ENCODE assay signal across 8 cellular contexts in genomic region chr2:197310940-197311485, GRCh38. TPM values are rescaled to one million over a fixed set of nuclear protein-coding genes. Genes with fewer than 3 reads are reported as not detected.
DNase-seq lines count a peak whose midpoint lies in the region; ATAC-seq and TF ChIP-seq lines count a peak whose summit lies in the region.

No MANE protein-coding gene starts in this region.

- no peaks in the 10 kb centered on the region for H3K27me3 ChIP-seq in trophoblast cell (ENCODE audit: insufficient read depth, low read length)

- no peak overlapping the region for H3K23ac ChIP-seq in trophoblast cell (ENCODE audit: low read length)

- no peaks in the 10 kb centered on the region for H3K79me2 ChIP-seq in trophoblast cell (ENCODE audit: control insufficient read depth, insufficient read depth, low read length, poor library complexity)

- no peak overlapping the region for H3K4ac ChIP-seq in trophoblast cell (ENCODE audit: low read depth, low read length)

- peak overlapping the region; percentile 96 for H3K4me2 ChIP-seq in trophoblast cell (ENCODE audit: low read length)

- no peak overlapping the region for H3K27ac ChIP-seq in trophoblast cell (ENCODE audit: low read depth, low read length)

- peak overlapping the region; percentile 88 for H3K4me3 Mint-ChIP-seq in endothelial cell (ENCODE audit: unreplicated experiment)

- peaks cover 4% of the 10 kb centered on the region for H3K36me3 Mint-ChIP-seq in endothelial cell (ENCODE audit: low read depth, unreplicated experiment)

- no peak overlapping the region for H3K27ac Mint-ChIP-seq in endothelial cell (ENCODE audit: unreplicated experiment)

- no peak overlapping the region for H2BK12ac ChIP-seq in trophoblast cell (ENCODE audit: low read length)

- peak overlapping the region; percentile 25 for H2BK120ac ChIP-seq in trophoblast cell (ENCODE audit: insufficient read depth, low read length, poor library complexity)

- no peak overlapping the region for H2BK5ac ChIP-seq in trophoblast cell (ENCODE audit: low read depth, low read length, poor library complexity)

- H3K14ac ChIP-seq in trophoblast cell (ENCODE audit: low read length) = peak overlapping the region; percentile 60

- no peak overlapping the region for H2AK5ac ChIP-seq in trophoblast cell (ENCODE audit: low read length)

- H3K9me3 ChIP-seq in ES-I3 (ENCODE audit: control insufficient read depth, insufficient read depth, low read length) (no peaks in the 10 kb centered on the region), trophoblast cell (ENCODE audit: insufficient read depth, low read depth, low read length) (no peaks in the 10 kb centered on the region)

- peaks cover 6% of the 10 kb centered on the region for H3K79me1 ChIP-seq in trophoblast cell (ENCODE audit: low read length)

- H3K4me1 ChIP-seq in ES-I3 (ENCODE audit: insufficient read depth, low read length) = no peaks in the 10 kb centered on the region; the same call in 1 of the 2 replicates
- peaks cover 10 to 13% of the 10 kb centered on the region in 2 experiments for H3K4me1 ChIP-seq in trophoblast cell (ENCODE audit: control insufficient read depth in 1 of 2, insufficient read depth in 2 of 2, low read length in 2 of 2)

- no CpG with 5 or more reads among the region's 31 CpGs for WGBS in trophoblast cell (ENCODE audit: extremely low coverage, insufficient coverage, insufficient read length)

- peak overlapping the region; percentile 59 for H3K4me3 ChIP-seq in trophoblast cell (ENCODE audit: low read depth, low read length)

- ATAC-seq in GM21528 (IDR thresholded peaks at IDR 0.05; ENCODE audit: low FRiP score, unreplicated experiment) = no peak

- no peaks in the 10 kb centered on the region for H3K9me3 Mint-ChIP-seq in endothelial cell (ENCODE audit: unreplicated experiment)

- peak; percentile 45 for DNase-seq in NCI-H345 treated with DMSO at 0.1 percent for 48 hours (lab: John Stamatoyannopoulos, UW; ENCODE audit: unreplicated experiment)
- no peak for DNase-seq in endothelial cell (ENCODE audit: low spot score)
- DNase-seq in trophoblast cell = no peak
- no peak for DNase-seq in GM19240 (ENCODE audit: insufficient read length, low spot score)
- no peak for DNase-seq in SIG-M5 treated with dmso at 0.1 percent for 504 hours (lab: John Stamatoyannopoulos, UW; ENCODE audit: unreplicated experiment)
- no peak for DNase-seq in DMS 273 (lab: John Stamatoyannopoulos, UW; ENCODE audit: unreplicated experiment)

- TF ChIP-seq CTCF in endothelial cell (IDR thresholded peaks at IDR 0.05; ENCODE audit: unreplicated experiment) = no peak

- H3K9ac ChIP-seq in ES-I3 (ENCODE audit: low read depth, low read length) (peak overlapping the region; percentile 69), trophoblast cell (ENCODE audit: low read length) (peak overlapping the region; percentile 64)

- H3K18ac ChIP-seq in trophoblast cell (ENCODE audit: low read length) = peak overlapping the region; percentile 63

- peak overlapping the region; percentile 32 for H4K91ac ChIP-seq in trophoblast cell (ENCODE audit: low read depth, low read length)

- H4K12ac ChIP-seq in trophoblast cell (ENCODE audit: low read depth, low read length) = peak overlapping the region; percentile 7

- H3K4me1 Mint-ChIP-seq in endothelial cell (ENCODE audit: unreplicated experiment) = peaks cover 32% of the 10 kb centered on the region

- peaks cover 11% of the 10 kb centered on the region for H3K27me3 Mint-ChIP-seq in endothelial cell (ENCODE audit: unreplicated experiment)

- peak overlapping the region; percentile 17 for H2AFZ ChIP-seq in trophoblast cell (ENCODE audit: insufficient read depth, low read length, poor library complexity)

- H3K36me3 ChIP-seq in ES-I3 (ENCODE audit: insufficient read depth, low read length) (no peaks in the 10 kb centered on the region), trophoblast cell (ENCODE audit: control insufficient read depth in 1 of 2, insufficient read depth in 2 of 2, low read length in 2 of 2) (no peaks in the 10 kb centered on the region)

- H4K8ac ChIP-seq in trophoblast cell (ENCODE audit: low read depth, low read length) = no peak overlapping the region

RNA-seq across cellular contexts. Expression of gene ANKRD44, which starts 0.4 kb away (rescaled TPM):
- 8.1 TPM for total RNA-seq in endothelial cell (ENCODE audit: unreplicated experiment)
- 2.9 and 4.0 TPM in 2 replicates for polyA plus RNA-seq in trophoblast cell (2013)
